ENCODE assay signal across 32 cellular contexts in genomic region chr20:54473340-54473739, GRCh38. TPM values are rescaled to one million over a fixed set of nuclear protein-coding genes. Genes with fewer than 3 reads are reported as not detected.
"Had no signal": no experiment of that assay in that cellular context is flagged by ENCODE, and none has a peak within 500 bp of the region (broad histone marks: within the 10 kb centered on the region; RNA-seq: fewer than 3 reads in every experiment).

No MANE protein-coding gene starts in this region.

- H3K4me3 ChIP-seq: MG63, Peyer's patch, SJSA1 had no signal

- H3K9ac ChIP-seq: SK-N-SH had no signal

- H3K4me2 ChIP-seq: SK-N-SH had no signal

- H3K27ac ChIP-seq: Peyer's patch, SJSA1 had no signal

- ATAC-seq: PC-3 had no signal

- H3K27me3 ChIP-seq: MG63, Peyer's patch had no signal

- H3K36me3 ChIP-seq: MG63, Peyer's patch, SJSA1 had no signal

- H3K9me3 ChIP-seq: MG63, Peyer's patch, SJSA1, SK-N-SH had no signal

- H3K4me1 ChIP-seq: Peyer's patch had no signal

- DNase-seq: Kasumi-1, KG1, MG63, NCI-H1048, NCI-H1092 treated with DMSO at 0.1 percent for 48 hours, NCI-H1105 treated with DMSO at 0.1 percent for 48 hours, NCI-H1417, NCI-H1436, NCI-H146, NCI-H1694, NCI-H187, NCI-H1930, NCI-H2029 treated with DMSO at 0.1 percent for 48 hours, NCI-H2171 treated with DMSO at 0.1 percent for 48 hours, NCI-H2227 treated with DMSO at 0.1 percent for 48 hours, NCI-H345, NCI-H446, NCI-H510A treated with DMSO at 0.1 percent for 48 hours, NCI-H524 treated with DMSO at 0.1 percent for 48 hours, NCI-H526 treated with DMSO at 0.1 percent for 48 hours, NCI-H748 treated with DMSO at 0.1 percent for 48 hours, NCI-H82, OCI-M1, PC-3, Peyer's patch, Right ventricle myocardium superior, SHP77 treated with DMSO at 0.1 percent for 48 hours, SK-N-SH, SW 1271 had no signal

RNA-seq across cellular contexts. Expression of gene DOK5, which starts 2.1 kb away (rescaled TPM):
- total RNA-seq: M059J, NCI-H460, PC-3 had no signal
